In genomic region chr1:201007481-201007880, GRCh38 we compare ENCODE assay signal across 24 cellular contexts.
"Had no signal": no experiment of that assay in that cellular context is flagged by ENCODE, and none has a peak within 500 bp of the region (broad histone marks: within the 10 kb centered on the region; RNA-seq: fewer than 3 reads in every experiment).

No MANE protein-coding gene starts in this region.

- H2AFZ ChIP-seq: neural progenitor cell had no signal

- H3K4me2 ChIP-seq: neural progenitor cell had no signal

- H3K27me3 ChIP-seq: colonic mucosa, gastrocnemius medialis, neural progenitor cell, right atrium auricular region, testis had no signal

- H3K9me3 ChIP-seq: colonic mucosa, gastrocnemius medialis, lower lobe of right lung, prostate gland, right atrium auricular region, sigmoid colon, testis, tibial artery had no signal

- FAIRE-seq: keratinocyte had no signal

- H3K4me3 ChIP-seq: colonic mucosa, gastrocnemius medialis, lower lobe of right lung, neural progenitor cell, prostate gland, right atrium auricular region, sigmoid colon, testis, tibial artery had no signal

- H3K9ac ChIP-seq: neural progenitor cell had no signal

- DNase-seq: colonic mucosa; effector CD8-positive, alpha-beta T cell; endodermal cell; foreskin fibroblast; gastrocnemius medialis; head of caudate nucleus; left ventricle myocardium superior; lower lobe of right lung; nucleus accumbens; sigmoid colon; stimulated activated CD4-positive, alpha-beta T cell treated with anti-CD3 and anti-CD28 coated beads, Interleukin-2, amount 100 ng/mL, for 24 hours; stimulated activated CD4-positive, alpha-beta T cell treated with anti-CD3 and anti-CD28 coated beads, Interleukin-4, amount 100 ng/mL, for 24 hours; stimulated activated naive CD4-positive, alpha-beta T cell treated with Interleukin-2 at 50 U/mL for 16 hours; substantia nigra; testis; tibial artery had no signal

- H3K27ac ChIP-seq: colonic mucosa, epithelial cell of prostate, gastrocnemius medialis, lower lobe of right lung, neural progenitor cell, prostate gland, right atrium auricular region, sigmoid colon, testis, tibial artery had no signal

- ATAC-seq: esophagus mucosa; gastrocnemius medialis; left ventricle myocardium superior; lower lobe of right lung; natural killer cell treated with Interleukin-12 subunit alpha and Interleukin-12 subunit beta and Interleukin-15 and Interleukin-18, amount 100 ng/mL, for 72 hours; stimulated activated effector memory CD8-positive, alpha-beta T cell treated with anti-CD3 and anti-CD28 coated beads, Interleukin-12 subunit alpha, Interleukin-12 subunit beta, amount 100 ng/mL, for 72 hours had no signal

- H3K36me3 ChIP-seq: colonic mucosa, gastrocnemius medialis, neural progenitor cell, prostate gland, right atrium auricular region, sigmoid colon, tibial artery had no signal

- H3K4me1 ChIP-seq: colonic mucosa, gastrocnemius medialis, lower lobe of right lung, prostate gland, right atrium auricular region, sigmoid colon, testis, tibial artery had no signal
